Comparison of ENCODE assay signal across 25 cellular contexts in genomic region chr19:2805991-2806649, GRCh38.
"Had no signal": no experiment of that assay in that cellular context is flagged by ENCODE, and none has a peak within 500 bp of the region (broad histone marks: within the 10 kb centered on the region; RNA-seq: fewer than 3 reads in every experiment).

No MANE protein-coding gene starts in this region.

- H3K4me1 ChIP-seq: gastrocnemius medialis, right atrium auricular region, thyroid gland, upper lobe of right lung had no signal

- H3K9me3 ChIP-seq: gastrocnemius medialis, right atrium auricular region, stomach, thyroid gland, upper lobe of right lung had no signal

- DNase-seq: activated CD4-positive, alpha-beta memory T cell treated with anti-CD3 and anti-CD28 coated beads for 36 hours; activated CD4-positive, alpha-beta T cell treated with anti-CD3 and anti-CD28 coated beads, Interleukin-2, amount 10 ng/mL, durations not matched to agents 24 days and 14 days; activated CD4-positive, CD25-positive, alpha-beta regulatory T cell treated with anti-CD3 and anti-CD28 coated beads, Interleukin-2, amount 50 U/mL, for 72 hours; activated CD8-positive, alpha-beta memory T cell treated with anti-CD3 and anti-CD28 coated beads, Interleukin-2, amount 50 U/mL, for 4 hours; activated gamma-delta T cell treated with Interleukin-2 at 50 U/mL for 16 hours; activated naive CD4-positive, alpha-beta T cell treated with anti-CD3 and anti-CD28 coated beads, Interleukin-2, amount 50 U/mL, for 16 hours; activated T-cell treated with anti-CD3 and anti-CD28 coated beads, Interleukin-2, amount 50 U/mL, for 1 hour; amniotic stem cell; brain microvascular endothelial cell; dorsolateral prefrontal cortex; effector memory CD4-positive, alpha-beta T cell; erythroblast; gastrocnemius medialis; glutamatergic neuron; left colon; mammary epithelial cell; stimulated activated CD4-positive, alpha-beta T cell treated with anti-CD3 and anti-CD28 coated beads, Interleukin-15, amount 100 ng/mL, for 24 hours; stimulated activated CD4-positive, alpha-beta T cell treated with anti-CD3 and anti-CD28 coated beads, Interleukin-2, amount 100 ng/mL, for 24 hours; stimulated activated naive B cell treated with anti-CD40 and anti-IgM and Interleukin-4, amounts not matched to agents 10 μg/mL and 1 μg/mL and 100 μg/mL, for 72 hours; stomach; thyroid gland; upper lobe of right lung had no signal

- H3K79me2 ChIP-seq: hepatocyte had no signal

- H3K4me3 ChIP-seq: coronary artery, dorsolateral prefrontal cortex, gastrocnemius medialis, hepatocyte, right atrium auricular region, stomach, thyroid gland, upper lobe of right lung had no signal

- H3K4me2 ChIP-seq: hepatocyte had no signal

- H3K27me3 ChIP-seq: brain microvascular endothelial cell, dorsolateral prefrontal cortex, gastrocnemius medialis, hepatocyte, right atrium auricular region, stomach, thyroid gland, upper lobe of right lung had no signal

- H2AFZ ChIP-seq: hepatocyte had no signal

- H3K27ac ChIP-seq: brain microvascular endothelial cell, coronary artery, gastrocnemius medialis, hepatocyte, right atrium auricular region, stomach, thyroid gland, upper lobe of right lung had no signal
